ENCODE assay signal across 1 cellular context in genomic region chr1:242178924-242179708, GRCh38.
A peak's percentile ranks its signal among the peaks of the same experiment; 100 is the strongest.
TF ChIP-seq lines count a peak whose summit lies in the region.

No MANE protein-coding gene starts in this region.

TF ChIP-seq in H1, 55 proteins besides CTCF, POLR2A, EP300 and RAD21 (continued from another document):
- TF ChIP-seq HDAC2 (IDR thresholded peaks at IDR 0.05; ENCODE audit: borderline replicate concordance in 1 of 2, low read depth in 2 of 2, low read length in 2 of 2) (0 out of 4 replicates have a peak, but pooled peaks of 1 of the 2 experiments have one; percentile 29), NANOG (IDR thresholded peaks at IDR 0.05; ENCODE audit: insufficient read depth, low read depth, low read length, poor library complexity, severe bottlenecking) (peak; percentile 97), SP1 (IDR thresholded peaks at IDR 0.05; ENCODE audit: low read depth, low read length) (no peak), BRCA1 (IDR thresholded peaks at IDR 0.05; ENCODE audit: low read depth, low read length) (no peak), ATF3 (IDR thresholded peaks at IDR 0.05; ENCODE audit: insufficient read depth, low read depth, low read length) (no peak), JUN (IDR thresholded peaks at IDR 0.05; ENCODE audit: low read depth, low read length) (no peak)
